8 cellular contexts compared by ENCODE assay signal in the genomic region with DNA sequence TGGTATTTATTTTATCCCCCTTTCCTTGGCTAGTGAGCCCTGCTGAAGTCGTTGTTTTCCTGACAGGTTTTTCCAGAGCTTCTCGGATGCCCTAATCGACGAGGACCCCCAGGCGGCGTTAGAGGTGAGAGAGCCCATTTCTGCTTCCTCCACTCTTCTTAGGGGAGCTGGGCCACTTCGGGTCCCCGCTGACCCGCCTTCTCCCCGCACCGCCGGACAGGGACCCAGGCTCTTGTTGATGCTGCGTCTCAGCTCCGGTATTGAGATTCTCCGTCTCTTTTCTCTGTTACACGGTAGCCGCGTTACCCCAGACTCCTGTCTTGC. TPM values are rescaled to one million over a fixed set of nuclear protein-coding genes. Genes with fewer than 3 reads are reported as not detected.
A peak's percentile ranks its signal among the peaks of the same experiment; 100 is the strongest.
DNase-seq lines count a peak whose midpoint lies in the region; ATAC-seq lines count a peak whose summit lies in the region.

No MANE protein-coding gene starts in this region.

- H2BK120ac ChIP-seq in mesendoderm (ENCODE audit: low read depth, low read length), result no peak overlapping the region

- H3K36me3 ChIP-seq in mesendoderm (ENCODE audit: control insufficient read depth, insufficient read depth, low read length), result peaks cover 2% of the 10 kb centered on the region

- DNase-seq in D341Med (ENCODE audit: low spot score) (peak; percentile 62), mesendoderm (no peak), NCI-H82 treated with DMSO at 0.1 percent for 48 hours (lab: John Stamatoyannopoulos, UW; ENCODE audit: unreplicated experiment) (no peak), ecto neural progenitor cell (ENCODE audit: low spot score) (no peak), LoVo (ENCODE audit: low spot score) (no peak)
- no peak for DNase-seq in central memory CD8-positive, alpha-beta T cell (ENCODE audit: low spot score in 2 of 2)

- H3K79me1 ChIP-seq in mesendoderm (ENCODE audit: low read length), result peaks cover 8% of the 10 kb centered on the region

- peak overlapping the region; percentile 43 for H3K18ac ChIP-seq in mesendoderm (ENCODE audit: low read length)

- ATAC-seq in GM21423 (IDR thresholded peaks at IDR 0.05; ENCODE audit: unreplicated experiment) (peak; percentile 31), HG03565 (IDR thresholded peaks at IDR 0.05; ENCODE audit: unreplicated experiment) (peak; percentile 11)
- ATAC-seq in central memory CD8-positive, alpha-beta T cell (replicated peaks; ENCODE audit: extremely low read depth, poor library complexity, severe bottlenecking), result peak; percentile 15

- H3K79me2 ChIP-seq in mesendoderm (ENCODE audit: control insufficient read depth, insufficient read depth, low read length), result peaks cover 42% of the 10 kb centered on the region

- peak overlapping the region; percentile 69 for H3K4me3 ChIP-seq in mesendoderm (ENCODE audit: low read length)

- H3K4me3 Mint-ChIP-seq in central memory CD8-positive, alpha-beta T cell, result no peak overlapping the region

- peaks cover 7% of the 10 kb centered on the region for H3K4me1 Mint-ChIP-seq in central memory CD8-positive, alpha-beta T cell

- peak overlapping the region; percentile 7 for H3K23ac ChIP-seq in mesendoderm (ENCODE audit: low read length)

- H3K9me3 Mint-ChIP-seq in central memory CD8-positive, alpha-beta T cell, result no peaks in the 10 kb centered on the region

- no peak overlapping the region for H3K27ac Mint-ChIP-seq in central memory CD8-positive, alpha-beta T cell (ENCODE audit: low read depth)

- no peak overlapping the region for H4K5ac ChIP-seq in mesendoderm (ENCODE audit: low read length)

- WGBS in mesendoderm (ENCODE audit: extremely low coverage, insufficient coverage, low lambda C conversion rate), result no CpG with 5 or more reads among the region's 18 CpGs

- peak overlapping the region; percentile 72 for H3K4me2 ChIP-seq in mesendoderm (ENCODE audit: low read length)

- no peak overlapping the region for H4K8ac ChIP-seq in mesendoderm (ENCODE audit: low read depth, low read length)

- no peak overlapping the region for H2BK5ac ChIP-seq in mesendoderm (ENCODE audit: low read length)

- H2BK15ac ChIP-seq in mesendoderm (replicated peaks; ENCODE audit: low read depth), result no peak overlapping the region

- peak overlapping the region; percentile 99 for H3K56ac ChIP-seq in mesendoderm (ENCODE audit: low read length)

- no peaks in the 10 kb centered on the region for H3K4me1 ChIP-seq in mesendoderm (ENCODE audit: control insufficient read depth, low read depth, low read length)

- no peak overlapping the region for H2AK5ac ChIP-seq in mesendoderm (ENCODE audit: low read length)

- H3K9ac ChIP-seq in mesendoderm (ENCODE audit: low read length), result peak overlapping the region; percentile 70

- no peaks in the 10 kb centered on the region for H3K27me3 ChIP-seq in mesendoderm (ENCODE audit: insufficient read depth, low read length, poor library complexity)

- H3K36me3 Mint-ChIP-seq in central memory CD8-positive, alpha-beta T cell (ENCODE audit: insufficient read depth), result peaks cover under 1% of the 10 kb centered on the region

- peak overlapping the region; percentile 62 for H3K4ac ChIP-seq in mesendoderm (ENCODE audit: low read depth, low read length)

- H3K27ac ChIP-seq in mesendoderm (ENCODE audit: low read depth, low read length), result peak overlapping the region; percentile 94

- no peaks in the 10 kb centered on the region for H3K27me3 Mint-ChIP-seq in central memory CD8-positive, alpha-beta T cell

RNA-seq across cellular contexts. Expression of a gene that starts 0.3 kb away (rescaled TPM):
- 108 TPM for polyA plus RNA-seq in mesendoderm (2013, experiment 1 of 2)
- polyA plus RNA-seq in mesendoderm (2013, experiment 2 of 2), result 111 TPM

RNA-seq across cellular contexts. Expression of a gene that starts 10.7 kb away (rescaled TPM):
- polyA plus RNA-seq in mesendoderm (2013, experiment 1 of 2), result 8.8 TPM
- 8.7 TPM for polyA plus RNA-seq in mesendoderm (2013, experiment 2 of 2)
